18 cellular contexts compared by ENCODE assay signal in the genomic region with DNA sequence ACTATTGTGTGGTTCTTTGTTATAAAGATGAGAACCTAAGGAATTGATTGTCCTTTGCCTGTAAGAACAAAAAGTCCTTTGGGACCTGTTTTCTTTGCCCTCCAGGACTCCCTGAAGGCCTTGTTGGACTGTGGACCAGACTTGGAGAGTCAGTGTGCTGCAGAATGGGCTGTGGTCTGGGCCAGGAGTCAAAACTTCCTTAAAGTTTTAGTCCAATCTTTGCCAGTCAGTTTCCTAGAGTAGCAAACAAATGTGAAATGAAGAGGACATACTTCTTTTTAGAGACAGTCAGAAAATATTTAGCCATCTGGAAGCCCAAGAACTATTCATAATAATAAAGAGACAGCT. TPM values are rescaled to one million over a fixed set of nuclear protein-coding genes. Genes with fewer than 3 reads are reported as not detected.
DNase-seq lines count a peak whose midpoint lies in the region; ATAC-seq and TF ChIP-seq lines count a peak whose summit lies in the region.
"Had no signal": no experiment of that assay in that cellular context is flagged by ENCODE, and none has a peak within 500 bp of the region (broad histone marks: within the 10 kb centered on the region; RNA-seq: fewer than 3 reads in every experiment).

No MANE protein-coding gene starts in this region.

- H3K4me3 ChIP-seq in right atrium auricular region, result no peak overlapping the region
- H3K4me3 ChIP-seq: K562, testis had no signal

- H3K27ac Mint-ChIP-seq in naive B cell, result peak overlapping the region in 4 of 6 donors; percentile 16 to 55 (median 51)

- H3K9me3 ChIP-seq in right atrium auricular region, result no peaks in the 10 kb centered on the region
- H3K9me3 ChIP-seq: testis had no signal

- DNase-seq in left ventricle myocardium superior, result no peak
- DNase-seq in right atrium auricular region (ENCODE audit: low spot score), result no peak
- no peak for DNase-seq in naive B cell
- DNase-seq in stimulated activated CD8-positive, alpha-beta memory T cell treated with anti-CD3 and anti-CD28 coated beads, Interleukin-4, amount 100 ng/mL, for 48 hours, result no peak
- no peak for DNase-seq in NCI-H2107 (lab: John Stamatoyannopoulos, UW)
- DNase-seq in NCI-H345 (lab: John Stamatoyannopoulos, UW), result no peak
- DNase-seq: ACHN; activated CD4-positive, CD25-positive, alpha-beta regulatory T cell treated with anti-CD3 and anti-CD28 coated beads, Interleukin-2, amount 50 U/mL, for 72 hours; activated naive CD4-positive, alpha-beta T cell treated with Interleukin-2 at 50 U/mL for 16 hours; effector CD4-positive, alpha-beta T cell; EL; naive thymus-derived CD4-positive, alpha-beta T cell; NCI-H1105; NCI-H2171; testis had no signal

- H3K27me3 Mint-ChIP-seq in naive B cell, result no peaks in the 10 kb centered on the region
- H3K27me3 Mint-ChIP-seq: naive thymus-derived CD4-positive, alpha-beta T cell had no signal

- intact Hi-C loops in left ventricle myocardium superior (cut with micrococcal nuclease), result no loop called here

- ATAC-seq in left ventricle myocardium superior (peak; percentile 11), naive B cell (ENCODE audit: low read depth in 2 of 2) (no peak), HG03571 (IDR thresholded peaks at IDR 0.05; ENCODE audit: unreplicated experiment) (no peak)
- ATAC-seq: K562; naive thymus-derived CD4-positive, alpha-beta T cell had no signal

- no peaks in the 10 kb centered on the region for H3K9me3 Mint-ChIP-seq in naive B cell

- no peak for TF ChIP-seq CTCF in right atrium auricular region (IDR thresholded peaks at IDR 0.05)

- peaks cover 47 to 72% (median 58%) of the 10 kb centered on the region in 3 donors for H3K4me1 Mint-ChIP-seq in naive B cell

- H3K27ac ChIP-seq in right atrium auricular region (peak overlapping the region in 1 of 2 donors; percentile 38), cingulate gyrus (ENCODE audit: low read depth, low read length) (peak overlapping the region; percentile 67)

- no peaks in the 10 kb centered on the region for H3K36me3 ChIP-seq in right atrium auricular region

- H3K27me3 ChIP-seq in right atrium auricular region, result no peaks in the 10 kb centered on the region
- H3K27me3 ChIP-seq: testis had no signal

- H3K36me3 Mint-ChIP-seq in naive B cell, result no peaks in the 10 kb centered on the region

- peak overlapping the region in 1 of 8 donors; percentile 9 for H3K4me3 Mint-ChIP-seq in naive B cell

- H3K4me1 ChIP-seq in right atrium auricular region, result peaks cover 5 to 61% of the 10 kb centered on the region in 2 donors

RNA-seq across cellular contexts. Expression of a gene that starts 45.4 kb away (rescaled TPM):
- total RNA-seq in left ventricle myocardium superior (14.9 TPM), right atrium auricular region (10 to 100 TPM; 19.2 to 23.2 TPM)
- polyA plus RNA-seq in naive B cell (ENCODE audit: low read depth in 6 of 6), result 1 to 10 TPM; 3.1 to 6.5 (median 4.0) TPM
